Comparison of ENCODE assay signal across 1 cellular context in genomic region chr6:167341665-167342655, GRCh38.
TF ChIP-seq lines count a peak whose summit lies in the region.

No MANE protein-coding gene starts in this region.

TF ChIP-seq in HepG2, 621 proteins besides CTCF, POLR2A, EP300 and RAD21 (continued from another document and continues in another):
- peak; percentile 82; the same call in 1 of the 2 replicates for TF ChIP-seq SNAPC4 (CRISPR knock-in tag; IDR thresholded peaks at IDR 0.05)
- TF ChIP-seq ARNTL (CRISPR knock-in tag; IDR thresholded peaks at IDR 0.05), result peak; percentile 93
- peak; percentile 98 for TF ChIP-seq JUN (CRISPR knock-in tag; IDR thresholded peaks at IDR 0.05)
- TF ChIP-seq MLLT10 (CRISPR knock-in tag; IDR thresholded peaks at IDR 0.05), result no peak
- no peak for TF ChIP-seq ZNF446 (CRISPR knock-in tag; IDR thresholded peaks at IDR 0.05)
- peak; percentile 66 for TF ChIP-seq ZBTB34 (CRISPR knock-in tag; IDR thresholded peaks at IDR 0.05)
- peak; percentile 80 for TF ChIP-seq MIER2 (CRISPR knock-in tag; IDR thresholded peaks at IDR 0.05)
- no peak for TF ChIP-seq ZNF282 (IDR thresholded peaks at IDR 0.05; ENCODE audit: partially characterized antibody)
- no peak for TF ChIP-seq ZNF333 (CRISPR knock-in tag; IDR thresholded peaks at IDR 0.05; ENCODE audit: borderline replicate concordance)
- no peak for TF ChIP-seq IKZF4 (CRISPR knock-in tag; IDR thresholded peaks at IDR 0.05; ENCODE audit: borderline replicate concordance, low read depth, not compliant biosample characterization)
- no peak for TF ChIP-seq SNAPC2 (CRISPR knock-in tag; IDR thresholded peaks at IDR 0.05)
- TF ChIP-seq SALL1 (CRISPR knock-in tag; IDR thresholded peaks at IDR 0.05), result peak; percentile 99
- no peak for TF ChIP-seq HDAC6 (IDR thresholded peaks at IDR 0.05; ENCODE audit: low read depth, low read length)
- TF ChIP-seq NCOA2 (CRISPR knock-in tag; IDR thresholded peaks at IDR 0.05), result peak; percentile 100
- peak; percentile 91 for TF ChIP-seq NR2C2 (CRISPR knock-in tag; IDR thresholded peaks at IDR 0.05; ENCODE audit: borderline replicate concordance)
- no peak for TF ChIP-seq POLR2G (IDR thresholded peaks at IDR 0.05; ENCODE audit: low read depth, low read length)
- no peak for TF ChIP-seq ZBTB2 (CRISPR knock-in tag; IDR thresholded peaks at IDR 0.05; ENCODE audit: low read depth)
- TF ChIP-seq ZBTB40 (IDR thresholded peaks at IDR 0.05), result no peak
- TF ChIP-seq ZBTB40 (CRISPR knock-in tag; IDR thresholded peaks at IDR 0.05), result peak; percentile 37; the same call in 1 of the 2 replicates
- peak; percentile 100 for TF ChIP-seq STAT6 (CRISPR knock-in tag; IDR thresholded peaks at IDR 0.05; ENCODE audit: borderline replicate concordance)
- TF ChIP-seq ZBTB20 (CRISPR knock-in tag; IDR thresholded peaks at IDR 0.05; ENCODE audit: borderline replicate concordance, low read depth), result peak; percentile 98
- 0 out of 2 replicates have a peak, but pooled peaks have one; percentile 64 for TF ChIP-seq ZBTB3 (CRISPR knock-in tag; IDR thresholded peaks at IDR 0.05; ENCODE audit: borderline replicate concordance, low read depth)
- TF ChIP-seq ZNF367 (CRISPR knock-in tag; IDR thresholded peaks at IDR 0.05; ENCODE audit: borderline replicate concordance), result no peak
- no peak for TF ChIP-seq SNRNP70 (IDR thresholded peaks at IDR 0.05; ENCODE audit: low read depth, low read length)
- peak; percentile 97 for TF ChIP-seq NCOA1 (CRISPR knock-in tag; IDR thresholded peaks at IDR 0.05)
- no peak for TF ChIP-seq ZNF891 (CRISPR knock-in tag; IDR thresholded peaks at IDR 0.05)
- TF ChIP-seq ZBTB39 (CRISPR knock-in tag; IDR thresholded peaks at IDR 0.05), result peak; percentile 5; the same call in 1 of the 2 replicates
- peak; percentile 100 for TF ChIP-seq MEIS2 (CRISPR knock-in tag; IDR thresholded peaks at IDR 0.05)
- TF ChIP-seq RNF219 (CRISPR knock-in tag; IDR thresholded peaks at IDR 0.05), result peak; percentile 98
- no peak for TF ChIP-seq ZNF253 (CRISPR knock-in tag; IDR thresholded peaks at IDR 0.05; ENCODE audit: borderline replicate concordance)
- TF ChIP-seq GATAD2A (CRISPR knock-in tag; IDR thresholded peaks at IDR 0.05), result peak; percentile 100
- no peak for TF ChIP-seq ZNF879 (CRISPR knock-in tag; IDR thresholded peaks at IDR 0.05)
- no peak for TF ChIP-seq NONO (IDR thresholded peaks at IDR 0.05)
- peak; percentile 45; the same call in 1 of the 2 replicates for TF ChIP-seq NONO (CRISPR knock-in tag; conservative IDR thresholded peaks at IDR 0.05)
- peak; percentile 96 for TF ChIP-seq ZNF878 (CRISPR knock-in tag; IDR thresholded peaks at IDR 0.05)
